In genomic region chr17:31529841-31530251, GRCh38 we compare ENCODE assay signal across 1 cellular context.
TF ChIP-seq lines count a peak whose summit lies in the region.

No MANE protein-coding gene starts in this region.

TF ChIP-seq in SK-N-SH treated with all-trans-retinoic acid at 6 μM for 48 hours, 23 proteins besides CTCF, POLR2A, EP300 and RAD21 (continued from another document):
- TF ChIP-seq CSRNP3 (CRISPR knock-in tag; IDR thresholded peaks at IDR 0.05) (no peak), ZNF8 (CRISPR knock-in tag; IDR thresholded peaks at IDR 0.05) (no peak), CSDC2 (CRISPR knock-in tag; IDR thresholded peaks at IDR 0.05) (no peak)
